Comparison of ENCODE assay signal across 12 cellular contexts in genomic region chr2:236969767-236970655, GRCh38.
DNase-seq lines count a peak whose midpoint lies in the region; ATAC-seq and TF ChIP-seq lines count a peak whose summit lies in the region.
"Had no signal": no experiment of that assay in that cellular context is flagged by ENCODE, and none has a peak within 500 bp of the region (broad histone marks: within the 10 kb centered on the region; RNA-seq: fewer than 3 reads in every experiment).

No MANE protein-coding gene starts in this region.

- POLR2A ChIA-PET in T-cell (lab: Charles Lee) = no interaction called here

- ATAC-seq in T-cell (replicated peaks in 1 of 4) = peak in 3 of 4 experiments; percentile 41 to 68 (median 49)
- ATAC-seq in activated T-helper 17 cell treated with anti-CD3 and anti-CD28 coated beads, Interleukin-2, amount 50 U/mL, for 72 hours (replicated peaks) = peak; percentile 56
- ATAC-seq in GM21825 (IDR thresholded peaks at IDR 0.05; ENCODE audit: unreplicated experiment) = no peak
- ATAC-seq in HG03196 (IDR thresholded peaks at IDR 0.05; ENCODE audit: unreplicated experiment) = no peak
- ATAC-seq: lower lobe of right lung had no signal

- H3K27me3 Mint-ChIP-seq in T-cell (peaks cover 0 to 2% of the 10 kb centered on the region in 2 donors), mesothelial cell of epicardium (ENCODE audit: low read depth) (no peaks in the 10 kb centered on the region)
- peaks cover 2% of the 10 kb centered on the region for H3K27me3 Mint-ChIP-seq in activated T-helper 17 cell treated with anti-CD3 and anti-CD28 coated beads, Interleukin-2, amount 50 U/mL, for 72 hours

- peak; percentile 20 for DNase-seq in CD1c-positive myeloid dendritic cell (ENCODE audit: extremely low spot score)
- DNase-seq in T-cell = peak in 28 of 34 experiments; percentile 2 to 63 (median 34)
- no peak for DNase-seq in mesothelial cell of epicardium (ENCODE audit: low spot score in 2 of 2, unreplicated experiment in 2 of 2)
- DNase-seq in nucleus accumbens (lab: John Stamatoyannopoulos, UW) = no peak
- no peak for DNase-seq in SIG-M5 treated with dmso at 0.1 percent for 504 hours (lab: John Stamatoyannopoulos, UW; ENCODE audit: unreplicated experiment)
- DNase-seq: brain microvascular endothelial cell, hippocampal formation, lower lobe of right lung, ovary had no signal

- H3K36me3 Mint-ChIP-seq in T-cell (no peaks in the 10 kb centered on the region), mesothelial cell of epicardium (no peaks in the 10 kb centered on the region)
- no peaks in the 10 kb centered on the region for H3K36me3 Mint-ChIP-seq in activated T-helper 17 cell treated with anti-CD3 and anti-CD28 coated beads, Interleukin-2, amount 50 U/mL, for 72 hours (ENCODE audit: low read depth)

- H3K4me3 Mint-ChIP-seq in T-cell (peak overlapping the region; percentile 62 to 79 (median 77)), mesothelial cell of epicardium (no peak overlapping the region)
- H3K4me3 Mint-ChIP-seq in activated T-helper 17 cell treated with anti-CD3 and anti-CD28 coated beads, Interleukin-2, amount 50 U/mL, for 72 hours = peak overlapping the region; percentile 61

- CTCF ChIA-PET in T-cell (lab: Charles Lee) = interaction anchor here in 1 of 2 donors (0.9 to 1.0 kb wide), 2 partner anchors 13 to 57 kb away, joined by 3 read pairs; no protein-coding TSS in a partner anchor

- TF ChIP-seq CTCF in mesothelial cell of epicardium (IDR thresholded peaks at IDR 0.05; ENCODE audit: unreplicated experiment) = no peak

- H3K4me1 Mint-ChIP-seq in T-cell (peaks cover 39 to 57% (median 42%) of the 10 kb centered on the region in 3 donors), mesothelial cell of epicardium (peaks cover 70% of the 10 kb centered on the region)
- peaks cover 10% of the 10 kb centered on the region for H3K4me1 Mint-ChIP-seq in activated T-helper 17 cell treated with anti-CD3 and anti-CD28 coated beads, Interleukin-2, amount 50 U/mL, for 72 hours

- H3K9me3 Mint-ChIP-seq in T-cell = no peaks in the 10 kb centered on the region
- no peaks in the 10 kb centered on the region for H3K9me3 Mint-ChIP-seq in activated T-helper 17 cell treated with anti-CD3 and anti-CD28 coated beads, Interleukin-2, amount 50 U/mL, for 72 hours
- no peaks in the 10 kb centered on the region for H3K9me3 Mint-ChIP-seq in mesothelial cell of epicardium

- H3K27ac Mint-ChIP-seq in T-cell (peak overlapping the region; percentile 98 to 99), mesothelial cell of epicardium (peak overlapping the region; percentile 41)
- H3K27ac Mint-ChIP-seq in activated T-helper 17 cell treated with anti-CD3 and anti-CD28 coated beads, Interleukin-2, amount 50 U/mL, for 72 hours = peak overlapping the region; percentile 70

Comparison
In these comparisons a context has a peak if more than half of its experiments do, and no peak if none do; other contexts are left out.
1. DNase-seq: peak in CD1c-positive myeloid dendritic cell (single experiment) and T-cell (28 of 34); none in mesothelial cell of epicardium (0 of 2), nucleus accumbens (0 of 56) and SIG-M5 treated with dmso at 0.1 percent for 504 hours (single experiment).
2. ATAC-seq: peak in T-cell (3 of 4) and activated T-helper 17 cell treated with anti-CD3 and anti-CD28 coated beads, Interleukin-2, amount 50 U/mL, for 72 hours (single experiment); none in GM21825 (single experiment) and HG03196 (single experiment).
3. H3K27ac Mint-ChIP-seq: peak in every context shown above with its lines; median percentile 98 in T-cell; 70 in activated T-helper 17 cell treated with anti-CD3 and anti-CD28 coated beads, Interleukin-2, amount 50 U/mL, for 72 hours; 41 in mesothelial cell of epicardium.